Comparison of ENCODE assay signal across 1 cellular context in the genomic region with DNA sequence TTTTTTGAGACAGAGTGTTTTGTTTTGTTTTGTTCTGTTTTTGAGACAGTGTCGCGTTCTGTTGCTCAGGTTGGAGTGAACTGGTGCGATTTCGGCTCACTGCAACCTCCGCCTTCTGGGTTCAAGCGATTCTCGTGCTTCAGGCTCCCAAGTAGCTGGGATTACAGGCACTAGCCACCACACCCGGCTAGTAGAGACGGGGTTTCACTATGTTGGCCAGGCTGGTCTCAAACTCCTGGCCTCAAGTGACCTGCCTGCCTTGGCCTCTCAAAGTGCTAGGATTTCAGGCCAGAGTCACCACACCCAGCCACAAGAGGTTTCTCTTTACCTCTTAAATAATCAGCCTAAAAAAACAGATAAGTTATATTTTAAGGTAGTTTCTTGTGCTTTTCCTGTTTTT.
TF ChIP-seq lines count a peak whose summit lies in the region.

No MANE protein-coding gene starts in this region.

TF ChIP-seq in HepG2, 621 proteins besides CTCF, POLR2A, EP300 and RAD21:
- TF ChIP-seq ZBTB38 (CRISPR knock-in tag; IDR thresholded peaks at IDR 0.05) (peak; percentile 53; the same call in 1 of the 2 replicates), ZSCAN25 (CRISPR knock-in tag; IDR thresholded peaks at IDR 0.05) (no peak), TBX2 (CRISPR knock-in tag; IDR thresholded peaks at IDR 0.05; ENCODE audit: borderline replicate concordance) (0 out of 2 replicates have a peak, but pooled peaks have one; percentile 15), ZNF121 (CRISPR knock-in tag; IDR thresholded peaks at IDR 0.05) (peak; percentile 77), ZNF841 (CRISPR knock-in tag; IDR thresholded peaks at IDR 0.05; ENCODE audit: borderline replicate concordance) (no peak), THRA (CRISPR knock-in tag; IDR thresholded peaks at IDR 0.05; ENCODE audit: borderline replicate concordance) (peak; percentile 32; the same call in 1 of the 2 replicates), ZNF260 (CRISPR knock-in tag; IDR thresholded peaks at IDR 0.05; ENCODE audit: borderline replicate concordance, low read depth) (no peak)
